Comparison of ENCODE assay signal across 9 cellular contexts in the genomic region with DNA sequence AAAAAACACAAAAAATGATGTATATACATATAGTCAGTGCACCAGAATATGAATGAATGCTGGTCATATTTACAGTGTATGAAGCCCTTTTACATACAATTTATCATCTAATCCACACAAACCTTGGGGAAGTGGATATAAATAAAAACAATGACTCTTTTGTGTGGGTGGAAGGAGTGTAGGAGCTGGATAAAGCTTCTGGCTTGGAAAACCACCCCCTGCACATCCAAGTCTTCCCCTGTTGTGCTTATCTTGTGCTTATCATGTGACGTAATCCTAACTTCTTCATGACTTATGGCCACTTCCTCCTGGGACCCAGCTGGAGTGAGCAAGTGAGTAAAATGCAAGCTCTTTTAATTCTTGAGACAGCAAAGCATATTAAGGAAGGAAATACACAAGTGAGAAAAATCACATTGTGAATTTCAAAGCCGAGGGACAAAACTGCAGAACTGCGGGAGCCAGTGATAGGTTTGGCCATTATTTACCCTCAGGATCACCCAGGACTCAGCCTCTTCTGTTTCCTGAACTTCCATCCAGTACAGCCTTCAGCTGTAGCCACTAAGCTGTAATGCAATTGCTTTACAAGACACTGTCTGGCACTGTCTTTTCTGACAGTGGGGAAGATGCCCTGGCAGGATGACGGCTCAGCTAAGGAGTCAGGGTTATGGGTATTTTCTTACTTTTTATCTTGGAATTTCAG.
DNase-seq lines count a peak whose midpoint lies in the region; ATAC-seq and TF ChIP-seq lines count a peak whose summit lies in the region.
"Had no signal": no experiment of that assay in that cellular context is flagged by ENCODE, and none has a peak within 500 bp of the region (broad histone marks: within the 10 kb centered on the region; RNA-seq: fewer than 3 reads in every experiment).

No MANE protein-coding gene starts in this region.

- CTCF ChIA-PET in CD4-positive, alpha-beta T cell (lab: Charles Lee), result interaction anchor here (0.7 kb wide), 1 partner anchor 508 kb away, joined by 3 read pairs; no protein-coding TSS in a partner anchor

- H3K9me3 Mint-ChIP-seq in nephron progenitor cell, result no peaks in the 10 kb centered on the region
- no peaks in the 10 kb centered on the region for H3K9me3 Mint-ChIP-seq in CD4-positive, alpha-beta T cell

- ATAC-seq in CD4-positive, alpha-beta T cell (ENCODE audit: poor library complexity), result no peak

- no peak overlapping the region for H3K27ac ChIP-seq in CD4-positive, alpha-beta T cell (ENCODE audit: low read depth, low read length)
- H3K27ac ChIP-seq in sigmoid colon, result no peak overlapping the region

- no peak overlapping the region for H3K4me3 Mint-ChIP-seq in nephron progenitor cell
- H3K4me3 Mint-ChIP-seq in CD4-positive, alpha-beta T cell, result no peak overlapping the region

- H3K4me1 ChIP-seq in sigmoid colon, result no peaks in the 10 kb centered on the region

- H3K36me3 ChIP-seq in sigmoid colon, result no peaks in the 10 kb centered on the region

- no peaks in the 10 kb centered on the region for H3K27me3 Mint-ChIP-seq in nephron progenitor cell (ENCODE audit: low read depth, poor library complexity)
- H3K27me3 Mint-ChIP-seq in CD4-positive, alpha-beta T cell, result no peaks in the 10 kb centered on the region

- intact Hi-C loops in CD4-positive, alpha-beta T cell (cut with DNase I, micrococcal nuclease), result no loop called here
- intact Hi-C loops in sigmoid colon (cut with DNase I), result no loop called here

- H3K27ac Mint-ChIP-seq in nephron progenitor cell, result peak overlapping the region; percentile 49
- H3K27ac Mint-ChIP-seq in CD4-positive, alpha-beta T cell, result no peak overlapping the region

- no peak overlapping the region for H3K4me3 ChIP-seq in fibroblast of pulmonary artery (replicated peaks; ENCODE audit: low read depth, low read length)
- H3K4me3 ChIP-seq in sigmoid colon, result no peak overlapping the region

- no peaks in the 10 kb centered on the region for H3K36me3 Mint-ChIP-seq in nephron progenitor cell (ENCODE audit: low read depth)
- no peaks in the 10 kb centered on the region for H3K36me3 Mint-ChIP-seq in CD4-positive, alpha-beta T cell (ENCODE audit: low read depth)

- TF ChIP-seq POLR2A in sigmoid colon (IDR thresholded peaks at IDR 0.05), result no peak

- TF ChIP-seq EP300 in sigmoid colon (IDR thresholded peaks at IDR 0.05), result no peak

- no peaks in the 10 kb centered on the region for H3K9me3 ChIP-seq in CD4-positive, alpha-beta T cell (ENCODE audit: control insufficient read depth, low read length)
- H3K9me3 ChIP-seq in sigmoid colon, result no peaks in the 10 kb centered on the region

- H3K27me3 ChIP-seq in CD4-positive, alpha-beta T cell (ENCODE audit: control insufficient read depth, insufficient read depth, low read length), result no peaks in the 10 kb centered on the region
- no peaks in the 10 kb centered on the region for H3K27me3 ChIP-seq in sigmoid colon

- TF ChIP-seq CTCF in fibroblast of pulmonary artery (IDR thresholded peaks at IDR 0.05; ENCODE audit: low read length, missing control alignments), result no peak
- no peak for TF ChIP-seq CTCF in nephron progenitor cell (IDR thresholded peaks at IDR 0.05)
- no peak for TF ChIP-seq CTCF in CD4-positive, alpha-beta T cell (IDR thresholded peaks at IDR 0.05)
- no peak for TF ChIP-seq CTCF in sigmoid colon (IDR thresholded peaks at IDR 0.05)

- peaks cover 32% of the 10 kb centered on the region for H3K4me1 Mint-ChIP-seq in nephron progenitor cell
- H3K4me1 Mint-ChIP-seq in CD4-positive, alpha-beta T cell (ENCODE audit: low read depth), result no peaks in the 10 kb centered on the region

- DNase-seq in GF-D8 (lab: John Stamatoyannopoulos, UW) (peak; percentile 73), fibroblast of pulmonary artery (ENCODE audit: low read depth) (peak; percentile 90), nephron progenitor cell (no peak), DMS53 (lab: John Stamatoyannopoulos, UW) (no peak), sigmoid colon (no peak)
- no peak for DNase-seq in CD4-positive, alpha-beta T cell
- DNase-seq in activated CD8-positive, alpha-beta memory T cell treated with anti-CD3 and anti-CD28 coated beads, Interleukin-2, amount 50 U/mL, for 4 hours, result no peak
- DNase-seq: stimulated activated CD4-positive, alpha-beta T cell treated with anti-CD3 and anti-CD28 coated beads, Interleukin-4, amount 100 ng/mL, for 4 hours had no signal

- 12 to 19% methylated on average over 4 of the region's 4 CpGs for WGBS in sigmoid colon, 2 donors

- POLR2A ChIA-PET in CD4-positive, alpha-beta T cell (lab: Charles Lee), result no interaction called here

TF ChIP-seq in PFSK-1, 5 proteins besides CTCF, POLR2A, EP300 and RAD21:
- no peak for TF ChIP-seq FOXP2 (optimal IDR thresholded peaks at IDR 0.05; ENCODE audit: borderline replicate concordance, extremely low read depth, extremely low read length, insufficient read depth)
- TF ChIP-seq, protein P1, sequence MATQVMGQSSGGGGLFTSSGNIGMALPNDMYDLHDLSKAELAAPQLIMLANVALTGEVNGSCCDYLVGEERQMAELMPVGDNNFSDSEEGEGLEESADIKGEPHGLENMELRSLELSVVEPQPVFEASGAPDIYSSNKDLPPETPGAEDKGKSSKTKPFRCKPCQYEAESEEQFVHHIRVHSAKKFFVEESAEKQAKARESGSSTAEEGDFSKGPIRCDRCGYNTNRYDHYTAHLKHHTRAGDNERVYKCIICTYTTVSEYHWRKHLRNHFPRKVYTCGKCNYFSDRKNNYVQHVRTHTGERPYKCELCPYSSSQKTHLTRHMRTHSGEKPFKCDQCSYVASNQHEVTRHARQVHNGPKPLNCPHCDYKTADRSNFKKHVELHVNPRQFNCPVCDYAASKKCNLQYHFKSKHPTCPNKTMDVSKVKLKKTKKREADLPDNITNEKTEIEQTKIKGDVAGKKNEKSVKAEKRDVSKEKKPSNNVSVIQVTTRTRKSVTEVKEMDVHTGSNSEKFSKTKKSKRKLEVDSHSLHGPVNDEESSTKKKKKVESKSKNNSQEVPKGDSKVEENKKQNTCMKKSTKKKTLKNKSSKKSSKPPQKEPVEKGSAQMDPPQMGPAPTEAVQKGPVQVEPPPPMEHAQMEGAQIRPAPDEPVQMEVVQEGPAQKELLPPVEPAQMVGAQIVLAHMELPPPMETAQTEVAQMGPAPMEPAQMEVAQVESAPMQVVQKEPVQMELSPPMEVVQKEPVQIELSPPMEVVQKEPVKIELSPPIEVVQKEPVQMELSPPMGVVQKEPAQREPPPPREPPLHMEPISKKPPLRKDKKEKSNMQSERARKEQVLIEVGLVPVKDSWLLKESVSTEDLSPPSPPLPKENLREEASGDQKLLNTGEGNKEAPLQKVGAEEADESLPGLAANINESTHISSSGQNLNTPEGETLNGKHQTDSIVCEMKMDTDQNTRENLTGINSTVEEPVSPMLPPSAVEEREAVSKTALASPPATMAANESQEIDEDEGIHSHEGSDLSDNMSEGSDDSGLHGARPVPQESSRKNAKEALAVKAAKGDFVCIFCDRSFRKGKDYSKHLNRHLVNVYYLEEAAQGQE (IDR thresholded peaks at IDR 0.05; ENCODE audit: insufficient read depth in 1 of 2, low read depth in 2 of 2, low read length in 2 of 2), result peak in 1 of 2 experiments; percentile 24; a peak in 1 of 4 replicates
- no peak for TF ChIP-seq TAF1 (IDR thresholded peaks at IDR 0.05; ENCODE audit: borderline replicate concordance, insufficient read depth, low read length)
- TF ChIP-seq POLR2AphosphoS5 (IDR thresholded peaks at IDR 0.05; ENCODE audit: low read depth, low read length), result no peak
- peak; percentile 78; the same call in 1 of the 2 replicates for TF ChIP-seq SIN3A (IDR thresholded peaks at IDR 0.05; ENCODE audit: borderline replicate concordance, insufficient read depth, low read length)

Comparison
In these comparisons a context has a peak if more than half of its experiments do, and no peak if none do; other contexts are left out.
1. DNase-seq: peak in GF-D8 (single experiment) and fibroblast of pulmonary artery (single experiment); none in nephron progenitor cell (single experiment), CD4-positive, alpha-beta T cell (0 of 10), DMS53 (single experiment), activated CD8-positive, alpha-beta memory T cell treated with anti-CD3 and anti-CD28 coated beads, Interleukin-2, amount 50 U/mL, for 4 hours (single experiment) and sigmoid colon (single experiment).